ENCODE assay signal across 18 cellular contexts in genomic region chr19:6090634-6091033, GRCh38. TPM values are rescaled to one million over a fixed set of nuclear protein-coding genes. Genes with fewer than 3 reads are reported as not detected.
"Had no signal": no experiment of that assay in that cellular context is flagged by ENCODE, and none has a peak within 500 bp of the region (broad histone marks: within the 10 kb centered on the region; RNA-seq: fewer than 3 reads in every experiment).

No MANE protein-coding gene starts in this region.

- H3K36me3 Mint-ChIP-seq: activated CD4-positive, alpha-beta memory T cell treated with anti-CD3 and anti-CD28 coated beads for 36 hours; activated naive CD8-positive, alpha-beta T cell; memory B cell; type B pancreatic cell had no signal

- H3K4me3 Mint-ChIP-seq: activated CD4-positive, alpha-beta memory T cell treated with anti-CD3 and anti-CD28 coated beads for 36 hours; activated naive CD8-positive, alpha-beta T cell; memory B cell; neural crest cell; stimulated activated naive CD8-positive, alpha-beta T cell treated with anti-CD3 and anti-CD28 coated beads, Interleukin-15, Interleukin-2, amounts not matched to agents 100 ng/mL and 50 ng/mL, for 24 hours; type B pancreatic cell had no signal

- H3K27ac Mint-ChIP-seq: activated CD4-positive, alpha-beta memory T cell treated with anti-CD3 and anti-CD28 coated beads for 36 hours; activated naive CD8-positive, alpha-beta T cell; memory B cell; stimulated activated naive CD8-positive, alpha-beta T cell treated with anti-CD3 and anti-CD28 coated beads, Interleukin-15, Interleukin-2, amounts not matched to agents 100 ng/mL and 50 ng/mL, for 24 hours had no signal

- ATAC-seq: left lobe of liver had no signal

- DNase-seq: activated CD4-positive, alpha-beta memory T cell treated with anti-CD3 and anti-CD28 coated beads for 36 hours; activated gamma-delta T cell; activated T-cell treated with anti-CD3 and anti-CD28 coated beads, Interleukin-2, amount 50 U/mL, for 48 hours; cortex of kidney; effector memory CD4-positive, alpha-beta T cell; glutamatergic neuron; stimulated activated CD4-positive, alpha-beta T cell treated with anti-CD3 and anti-CD28 coated beads, Interleukin-4, amount 100 ng/mL, for 1 hour; stimulated activated CD8-positive, alpha-beta memory T cell treated with anti-CD3 and anti-CD28 coated beads, Interleukin-4, amount 100 ng/mL, for 48 hours; T1000 had no signal

- H3K27me3 Mint-ChIP-seq: activated naive CD8-positive, alpha-beta T cell; memory B cell; stimulated activated naive CD8-positive, alpha-beta T cell treated with anti-CD3 and anti-CD28 coated beads, Interleukin-15, Interleukin-2, amounts not matched to agents 100 ng/mL and 50 ng/mL, for 24 hours had no signal

- H3K9me3 ChIP-seq: breast epithelium had no signal

- H3K4me3 ChIP-seq: breast epithelium had no signal

- H3K27me3 ChIP-seq: breast epithelium had no signal

- H3K36me3 ChIP-seq: breast epithelium had no signal

- H3K9me3 Mint-ChIP-seq: activated CD4-positive, alpha-beta memory T cell treated with anti-CD3 and anti-CD28 coated beads for 36 hours; memory B cell; stimulated activated naive CD8-positive, alpha-beta T cell treated with anti-CD3 and anti-CD28 coated beads, Interleukin-15, Interleukin-2, amounts not matched to agents 100 ng/mL and 50 ng/mL, for 24 hours; type B pancreatic cell had no signal

RNA-seq across cellular contexts. Expression of gene ACSBG2, which starts 44.8 kb away (rescaled TPM):
- total RNA-seq: activated CD4-positive, alpha-beta memory T cell treated with anti-CD3 and anti-CD28 coated beads for 36 hours; left lobe of liver; myocyte; neural crest cell; osteocyte had no signal
